In genomic region chr6:155418017-155418749, GRCh38 we compare ENCODE assay signal across 8 cellular contexts. TPM values are rescaled to one million over a fixed set of nuclear protein-coding genes. Genes with fewer than 3 reads are reported as not detected.
DNase-seq lines count a peak whose midpoint lies in the region; ATAC-seq and TF ChIP-seq lines count a peak whose summit lies in the region.

No MANE protein-coding gene starts in this region.

- 0 out of 2 replicates have a peak, but pooled peaks cover 1% of the 10 kb centered on the region for H3K4me1 ChIP-seq in H9 (ENCODE audit: insufficient read depth, low read length)
- H3K4me1 ChIP-seq in spleen, result peaks cover 12 to 30% (median 20%) of the 10 kb centered on the region in 6 donors

- peak; percentile 63 for DNase-seq in GM03348 (ENCODE audit: low spot score)
- DNase-seq in H9, result no peak
- DNase-seq in NCI-H1436 treated with DMSO at 0.1 percent for 48 hours (lab: John Stamatoyannopoulos, UW), result peak; percentile 75
- peak; percentile 62 for DNase-seq in activated CD8-positive, alpha-beta T cell treated with anti-CD3 and anti-CD28 coated beads, Interleukin-2, amount 10 ng/mL, durations not matched to agents 7 days and 5 days
- peak; percentile 10 for DNase-seq in epithelial cell of prostate (ENCODE audit: low read depth, low spot score)
- DNase-seq in spleen, result no peak
- DNase-seq in NCI-H128 (lab: John Stamatoyannopoulos, UW; ENCODE audit: unreplicated experiment), result no peak
- no peak for DNase-seq in DMS53 treated with DMSO at 0.1 percent for 48 hours (lab: John Stamatoyannopoulos, UW; ENCODE audit: unreplicated experiment)

- no peak overlapping the region for H2BK120ac ChIP-seq in H9 (ENCODE audit: low read depth, low read length, poor library complexity, severe bottlenecking)

- peak overlapping the region; percentile 97 for H2BK20ac ChIP-seq in H9 (ENCODE audit: low read depth, low read length, poor library complexity, severe bottlenecking)

- H3K79me2 ChIP-seq in H9 (ENCODE audit: insufficient read depth, low read length), result no peaks in the 10 kb centered on the region

- H2BK12ac ChIP-seq in H9 (ENCODE audit: insufficient read length, low read depth, low read length), result no peak overlapping the region

- no peaks in the 10 kb centered on the region for H3K36me3 ChIP-seq in spleen

- no peak overlapping the region for H4K8ac ChIP-seq in H9 (replicated peaks; ENCODE audit: insufficient read length, low read depth, low read length)

- H3K9me3 ChIP-seq in H9 (ENCODE audit: control insufficient read depth, low read depth, low read length) (no peaks in the 10 kb centered on the region), spleen (no peaks in the 10 kb centered on the region)

- peak overlapping the region; percentile 62 for H3K18ac ChIP-seq in H9 (ENCODE audit: insufficient read length, low read depth, low read length)

- H3K79me1 ChIP-seq in H9 (ENCODE audit: insufficient read depth, low read depth, low read length, poor library complexity, severe bottlenecking), result no peaks in the 10 kb centered on the region

- no peak overlapping the region for H4K91ac ChIP-seq in H9 (ENCODE audit: insufficient read length, low read depth, low read length)

- WGBS in H9 (ENCODE audit: extremely low coverage, insufficient read length, low lambda C conversion rate), result no CpG with 5 or more reads among the region's 9 CpGs
- 3 to 11% (median 8%) methylated on average over 9 of the region's 9 CpGs for WGBS in spleen, 5 donors

- CTCF ChIA-PET in activated CD8-positive, alpha-beta T cell treated with anti-CD3 and anti-CD28 coated beads, Interleukin-2, amount 10 ng/mL, durations not matched to agents 7 days and 5 days (lab: Charles Lee), result interaction anchor here (1.0 to 1.2 kb wide), 3 partner anchors 15 to 121 kb away, joined by 3 to 8 read pairs (median 3); no protein-coding TSS in a partner anchor

- TF ChIP-seq POLR2A in spleen (IDR thresholded peaks at IDR 0.05), result no peak

- no peaks in the 10 kb centered on the region for H3K36me3 Mint-ChIP-seq in H9 (ENCODE audit: insufficient read depth in 1 of 3, low read depth in 3 of 3)
- no peaks in the 10 kb centered on the region for H3K36me3 Mint-ChIP-seq in activated CD8-positive, alpha-beta T cell treated with anti-CD3 and anti-CD28 coated beads, Interleukin-2, amount 10 ng/mL, durations not matched to agents 7 days and 5 days (ENCODE audit: low read depth)

- H4K5ac ChIP-seq in H9 (ENCODE audit: insufficient read length, low read depth, low read length), result no peak overlapping the region

- H3T11ph ChIP-seq in H9 (ENCODE audit: low read length), result no peak overlapping the region

- H3K27ac ChIP-seq in H9 (ENCODE audit: insufficient read length, low read depth, low read length), result no peak overlapping the region
- peak overlapping the region; percentile 34 for H3K27ac ChIP-seq in epithelial cell of prostate
- H3K27ac ChIP-seq in spleen, result peak overlapping the region; percentile 27 to 75 (median 65)

- H3K14ac ChIP-seq in H9 (ENCODE audit: insufficient read depth, low read length), result no peak overlapping the region; the same call in 1 of the 2 replicates

- H3K23ac ChIP-seq in H9 (ENCODE audit: insufficient read length, low read depth, low read length), result no peak overlapping the region

- peak overlapping the region; percentile 79 for H2AFZ ChIP-seq in H9 (ENCODE audit: low read length)

- H2AK5ac ChIP-seq in H9 (ENCODE audit: insufficient read length, low read length), result no peak overlapping the region

- intact Hi-C loops in spleen (cut with DNase I; ENCODE audit: low total_unique reads), result no loop called here

- H3K4me3 Mint-ChIP-seq in H9, result no peak overlapping the region
- peak overlapping the region; percentile 57 for H3K4me3 Mint-ChIP-seq in activated CD8-positive, alpha-beta T cell treated with anti-CD3 and anti-CD28 coated beads, Interleukin-2, amount 10 ng/mL, durations not matched to agents 7 days and 5 days

- no peak overlapping the region for H2BK5ac ChIP-seq in H9 (ENCODE audit: insufficient read length, low read length)

- no peak for TF ChIP-seq CTCF in H9 (conservative IDR thresholded peaks at IDR 0.05)
- TF ChIP-seq CTCF in spleen (IDR thresholded peaks at IDR 0.05 in 8 of 11, conservative IDR thresholded peaks at IDR 0.05 in 3 of 11), result no peak

- no peak overlapping the region for H3K9ac ChIP-seq in H9 (ENCODE audit: extremely low read depth, insufficient read length, low read length)

- H3K4me1 Mint-ChIP-seq in H9, result peaks cover 29 to 35% of the 10 kb centered on the region in 2 experiments
- peaks cover 31% of the 10 kb centered on the region for H3K4me1 Mint-ChIP-seq in activated CD8-positive, alpha-beta T cell treated with anti-CD3 and anti-CD28 coated beads, Interleukin-2, amount 10 ng/mL, durations not matched to agents 7 days and 5 days (ENCODE audit: low read depth)

- ATAC-seq in activated CD8-positive, alpha-beta T cell treated with anti-CD3 and anti-CD28 coated beads, Interleukin-2, amount 10 ng/mL, durations not matched to agents 7 days and 5 days, result peak; percentile 81

- H3K56ac ChIP-seq in H9 (ENCODE audit: insufficient read length, low read depth, low read length), result no peak overlapping the region

- H3K4me2 ChIP-seq in H9 (ENCODE audit: insufficient read depth, insufficient read length, low read length), result no peak overlapping the region

- no peaks in the 10 kb centered on the region for H3K9me3 Mint-ChIP-seq in H9
- no peaks in the 10 kb centered on the region for H3K9me3 Mint-ChIP-seq in activated CD8-positive, alpha-beta T cell treated with anti-CD3 and anti-CD28 coated beads, Interleukin-2, amount 10 ng/mL, durations not matched to agents 7 days and 5 days (ENCODE audit: insufficient read depth)

- H3K27ac Mint-ChIP-seq in H9, result peak overlapping the region in 1 of 3 experiments; percentile 78; a peak in 2 of 7 replicates
- peak overlapping the region; percentile 89 for H3K27ac Mint-ChIP-seq in activated CD8-positive, alpha-beta T cell treated with anti-CD3 and anti-CD28 coated beads, Interleukin-2, amount 10 ng/mL, durations not matched to agents 7 days and 5 days

- no peak overlapping the region for H3K4ac ChIP-seq in H9 (ENCODE audit: low read depth, low read length)

- no peaks in the 10 kb centered on the region for H3K27me3 Mint-ChIP-seq in H9 (ENCODE audit: low read depth)
- H3K27me3 Mint-ChIP-seq in activated CD8-positive, alpha-beta T cell treated with anti-CD3 and anti-CD28 coated beads, Interleukin-2, amount 10 ng/mL, durations not matched to agents 7 days and 5 days (ENCODE audit: low read depth), result no peaks in the 10 kb centered on the region

- no peaks in the 10 kb centered on the region for H3K27me3 ChIP-seq in H9 (ENCODE audit: insufficient read depth, low read length)
- H3K27me3 ChIP-seq in spleen (replicated peaks in 1 of 7), result no peaks in the 10 kb centered on the region

- POLR2A ChIA-PET in activated CD8-positive, alpha-beta T cell treated with anti-CD3 and anti-CD28 coated beads, Interleukin-2, amount 10 ng/mL, durations not matched to agents 7 days and 5 days (lab: Charles Lee), result interaction anchor here (0.7 to 1.3 kb wide), 4 partner anchors 17 to 1268 kb away, joined by 4 to 5 read pairs (median 4); partner anchors contain the start of gene TFB1M

- H3K4me3 ChIP-seq in spleen, result peak overlapping the region in 5 of 8 donors; percentile 12 to 56 (median 18)

- no peaks in the 10 kb centered on the region for H4K20me1 ChIP-seq in H9 (ENCODE audit: control insufficient read depth, insufficient read depth, insufficient read length)

- H3K23me2 ChIP-seq in H9 (ENCODE audit: insufficient read length, low read depth, low read length, poor library complexity, severe bottlenecking), result no peaks in the 10 kb centered on the region

- no peak overlapping the region for H2BK15ac ChIP-seq in H9 (ENCODE audit: low read depth, low read length)

RNA-seq across cellular contexts. Expression of gene NOX3, which starts 37.5 kb away (rescaled TPM):
- total RNA-seq in H9 (2021) (not detected in 2 replicates), spleen (not detected)
- not detected for total RNA-seq in activated CD8-positive, alpha-beta T cell treated with anti-CD3 and anti-CD28 coated beads, Interleukin-2, amount 10 ng/mL, durations not matched to agents 7 days and 5 days
- under 1 TPM in 2 of 3 donors, not detected in 1; 0.03 TPM for polyA plus RNA-seq in spleen

Comparison
In these comparisons a context has a peak if more than half of its experiments do, and no peak if none do; other contexts are left out.
1. DNase-seq: peak in GM03348 (single experiment), NCI-H1436 treated with DMSO at 0.1 percent for 48 hours (single experiment), activated CD8-positive, alpha-beta T cell treated with anti-CD3 and anti-CD28 coated beads, Interleukin-2, amount 10 ng/mL, durations not matched to agents 7 days and 5 days (single experiment) and epithelial cell of prostate (single experiment); none in H9 (single experiment), spleen (single experiment), NCI-H128 (single experiment) and DMS53 treated with DMSO at 0.1 percent for 48 hours (single experiment).